22 cellular contexts compared by ENCODE assay signal in genomic region chr1:53636621-53637171, GRCh38.
DNase-seq lines count a peak whose midpoint lies in the region; ATAC-seq, FAIRE-seq and TF ChIP-seq lines count a peak whose summit lies in the region.
"Had no signal": no experiment of that assay in that cellular context is flagged by ENCODE, and none has a peak within 500 bp of the region (broad histone marks: within the 10 kb centered on the region; RNA-seq: fewer than 3 reads in every experiment).

No MANE protein-coding gene starts in this region.

- H3K27ac ChIP-seq in right lobe of liver = no peak overlapping the region
- no peak overlapping the region for H3K27ac ChIP-seq in HepG2 (ENCODE audit: extremely low read length, insufficient read depth, low read length)
- no peak overlapping the region for H3K27ac ChIP-seq in RWPE2 (ENCODE audit: poor library complexity, severe bottlenecking)
- H3K27ac ChIP-seq in vagina = no peak overlapping the region
- H3K27ac ChIP-seq: cardiac muscle cell, dorsolateral prefrontal cortex, ovary, VCaP had no signal

- no TSS peak for BruUV-seq in HepG2 (replicated peaks; lab: Mats Ljungman, UMichigan)

- in situ Hi-C loops in HepG2 (cut with HindIII; ENCODE audit: extremely low pct_ligation_motif_present, low pct_unique_long_range_greater_than_20kb) = no loop called here

- H3K4me2 ChIP-seq in HepG2 (ENCODE audit: low read depth, low read length) = no peak overlapping the region

- no peaks in the 10 kb centered on the region for H3K79me2 ChIP-seq in HepG2 (ENCODE audit: insufficient read depth, low read length)

- H3K9me3 ChIP-seq in right lobe of liver = no peaks in the 10 kb centered on the region
- H3K9me3 ChIP-seq in HepG2 (ENCODE audit: low read length) = no peaks in the 10 kb centered on the region
- H3K9me3 ChIP-seq in RWPE2 (ENCODE audit: severe bottlenecking) = no peaks in the 10 kb centered on the region
- no peaks in the 10 kb centered on the region for H3K9me3 ChIP-seq in vagina
- H3K9me3 ChIP-seq: ovary had no signal

- FAIRE-seq in HepG2 (lab: Jason Lieb, UNC) = no peak

- H3K4me3 ChIP-seq in right lobe of liver (no peak overlapping the region), HepG2 (replicated peaks in 1 of 3; ENCODE audit: insufficient read depth in 1 of 3, low read depth in 2 of 3, low read length in 3 of 3) (no peak overlapping the region), RWPE2 (ENCODE audit: severe bottlenecking) (no peak overlapping the region), vagina (no peak overlapping the region)
- H3K4me3 ChIP-seq: cardiac muscle cell, dorsolateral prefrontal cortex, ovary had no signal

- WGBS in right lobe of liver (ENCODE audit: insufficient coverage, low coverage, low lambda C conversion rate, missing lambda C conversion rate) = 72% methylated on average over 9 of the region's 11 CpGs
- 45% methylated on average over 11 of the region's 11 CpGs for WGBS in HepG2 (ENCODE audit: low lambda C conversion rate)

- DNase-seq in right lobe of liver (peak in 2 of 3 donors; percentile 28 to 33), HepG2 (ENCODE audit: low spot score) (no peak), RWPE2 (ENCODE audit: low spot score) (peak; percentile 34), omental fat pad (ENCODE audit: low spot score) (peak; percentile 6), vagina (ENCODE audit: extremely low spot score in 2 of 2) (peak; percentile 80 to 88), UCSD-AML1 (lab: John Stamatoyannopoulos, UW; ENCODE audit: unreplicated experiment) (no peak), AG20443 (ENCODE audit: low spot score) (no peak)
- DNase-seq: activated CD4-positive, alpha-beta memory T cell treated with anti-CD3 and anti-CD28 coated beads for 36 hours; activated naive CD4-positive, alpha-beta T cell treated with anti-CD3 and anti-CD28 coated beads, Interleukin-2, amount 50 U/mL, for 16 hours; activated T-cell treated with anti-CD3 and anti-CD28 coated beads, Interleukin-2, amount 50 U/mL, for 1 hour; KBM-7; left colon; mesendoderm; NCI-H1694 treated with DMSO at 0.1 percent for 48 hours; substantia nigra had no signal

- CTCF ChIA-PET in HepG2 (lab: Yijun Ruan, JAX; ENCODE audit: low intra/inter-chr PET ratio, low total read pairs) = no interaction called here

- no peak overlapping the region for H2AFZ ChIP-seq in HepG2 (ENCODE audit: low read length)

- H3K4me1 ChIP-seq in right lobe of liver (no peaks in the 10 kb centered on the region), HepG2 (ENCODE audit: insufficient read depth, low read length) (no peaks in the 10 kb centered on the region), RWPE2 (ENCODE audit: insufficient read depth, poor library complexity, severe bottlenecking) (peaks cover 2% of the 10 kb centered on the region), vagina (peaks cover 6% of the 10 kb centered on the region)

- POLR2A ChIA-PET in HepG2 (lab: Yijun Ruan, JAX) = no interaction called here

- TF ChIP-seq CTCF in right lobe of liver (IDR thresholded peaks at IDR 0.05) (no peak), HepG2 (CRISPR knock-in tag; IDR thresholded peaks at IDR 0.05) (no peak), RWPE2 (IDR thresholded peaks at IDR 0.05; ENCODE audit: poor library complexity, severe bottlenecking) (no peak), omental fat pad (IDR thresholded peaks at IDR 0.05) (no peak), vagina (IDR thresholded peaks at IDR 0.05) (no peak)

- no peak overlapping the region for H3K9ac ChIP-seq in HepG2 (ENCODE audit: insufficient read depth, low read depth, low read length)

- no peak for ATAC-seq in right lobe of liver
- ATAC-seq in HepG2 = no peak
- no peak for ATAC-seq in RWPE2 (ENCODE audit: low read depth)
- ATAC-seq in omental fat pad (ENCODE audit: low FRiP score) = no peak
- ATAC-seq in GM21723 (IDR thresholded peaks at IDR 0.05; ENCODE audit: unreplicated experiment) = no peak
- ATAC-seq: left colon; naive thymus-derived CD4-positive, alpha-beta T cell; SK-N-SH treated with all-trans-retinoic acid at 6 μM for 48 hours had no signal

- no peaks in the 10 kb centered on the region for H3K36me3 ChIP-seq in right lobe of liver
- H3K36me3 ChIP-seq in HepG2 (replicated peaks in 1 of 2; ENCODE audit: control insufficient read depth in 1 of 2, insufficient read depth in 2 of 2, low read length in 2 of 2) = no peaks in the 10 kb centered on the region
- no peaks in the 10 kb centered on the region for H3K36me3 ChIP-seq in RWPE2 (ENCODE audit: low read depth)
- no peaks in the 10 kb centered on the region for H3K36me3 ChIP-seq in vagina
- H3K36me3 ChIP-seq: cardiac muscle cell, ovary had no signal

- TF ChIP-seq EP300 in HepG2 (IDR thresholded peaks at IDR 0.05; ENCODE audit: low read depth in 2 of 2, low read length in 2 of 2) = no peak
- TF ChIP-seq EP300 in HepG2 (CRISPR knock-in tag; IDR thresholded peaks at IDR 0.05; ENCODE audit: borderline replicate concordance) = no peak

- H4K20me1 ChIP-seq in HepG2 (ENCODE audit: insufficient read depth, low read length) = no peaks in the 10 kb centered on the region

- TF ChIP-seq RAD21 in HepG2 (CRISPR knock-in tag; IDR thresholded peaks at IDR 0.05) = no peak

- intact Hi-C loops in right lobe of liver (cut with DNase I) = no loop called here
- intact Hi-C loops in HepG2 (cut with micrococcal nuclease; ENCODE audit: unreplicated experiment) = no loop called here
- intact Hi-C loops in vagina (cut with DNase I) = no loop called here

- H3K27me3 ChIP-seq in right lobe of liver (no peaks in the 10 kb centered on the region), HepG2 (ENCODE audit: control insufficient read depth in 1 of 2, insufficient read depth in 2 of 2, low read length in 2 of 2) (peaks cover 2 to 22% of the 10 kb centered on the region in 2 experiments; a peak in 3 of 5 replicates), RWPE2 (ENCODE audit: insufficient read depth, poor library complexity, severe bottlenecking) (no peaks in the 10 kb centered on the region), vagina (no peaks in the 10 kb centered on the region)
- H3K27me3 ChIP-seq: cardiac muscle cell, dorsolateral prefrontal cortex, ovary had no signal

- TF ChIP-seq POLR2A in right lobe of liver (IDR thresholded peaks at IDR 0.05) (no peak), HepG2 (IDR thresholded peaks at IDR 0.05; ENCODE audit: insufficient read depth in 1 of 2, low read depth in 2 of 2, low read length in 2 of 2) (no peak), vagina (IDR thresholded peaks at IDR 0.05) (no peak)

TF ChIP-seq in HepG2, 621 proteins besides CTCF, POLR2A, EP300 and RAD21:
- TF ChIP-seq ZNF543 (CRISPR knock-in tag; IDR thresholded peaks at IDR 0.05) (no peak), GRHL1 (CRISPR knock-in tag; conservative IDR thresholded peaks at IDR 0.05) (no peak), ISL2 (CRISPR knock-in tag; IDR thresholded peaks at IDR 0.05) (no peak), TAF1 (CRISPR knock-in tag; IDR thresholded peaks at IDR 0.05) (no peak), ZNF766 (CRISPR knock-in tag; IDR thresholded peaks at IDR 0.05; ENCODE audit: borderline replicate concordance) (no peak), MBNL3 (CRISPR knock-in tag; conservative IDR thresholded peaks at IDR 0.05) (no peak), REPIN1 (CRISPR knock-in tag; IDR thresholded peaks at IDR 0.05; ENCODE audit: borderline replicate concordance, low read depth) (no peak), ELF3 (CRISPR knock-in tag; IDR thresholded peaks at IDR 0.05) (no peak), ZNF678 (CRISPR knock-in tag; IDR thresholded peaks at IDR 0.05) (no peak), TAF15 (IDR thresholded peaks at IDR 0.05; ENCODE audit: low read depth, low read length, poor library complexity, severe bottlenecking) (no peak), ZNF724P (CRISPR knock-in tag; IDR thresholded peaks at IDR 0.05; ENCODE audit: borderline replicate concordance) (no peak), ZNF577 (CRISPR knock-in tag; IDR thresholded peaks at IDR 0.05; ENCODE audit: borderline replicate concordance, low read depth) (no peak), U2AF2 (IDR thresholded peaks at IDR 0.05; ENCODE audit: low read depth, low read length) (no peak), BCL6 (CRISPR knock-in tag; IDR thresholded peaks at IDR 0.05) (no peak), XRCC5 (optimal IDR thresholded peaks at IDR 0.05; ENCODE audit: low read length) (no peak), ZNF275 (CRISPR knock-in tag; IDR thresholded peaks at IDR 0.05; ENCODE audit: borderline replicate concordance) (no peak), ZNF564 (CRISPR knock-in tag; IDR thresholded peaks at IDR 0.05) (no peak), ZNF761 (CRISPR knock-in tag; conservative IDR thresholded peaks at IDR 0.05) (no peak), ZNF383 (CRISPR knock-in tag; IDR thresholded peaks at IDR 0.05; ENCODE audit: borderline replicate concordance) (no peak)

Comparison
In these comparisons a context has a peak if more than half of its experiments do, and no peak if none do; other contexts are left out.
1. DNase-seq: peak in right lobe of liver (2 of 3), RWPE2 (single experiment), omental fat pad (single experiment) and vagina (2 of 2); none in HepG2 (single experiment), UCSD-AML1 (single experiment) and AG20443 (single experiment).